Comparison of ENCODE assay signal across 19 cellular contexts in genomic region chr12:26233620-26234019, GRCh38. TPM values are rescaled to one million over a fixed set of nuclear protein-coding genes. Genes with fewer than 3 reads are reported as not detected.
DNase-seq lines count a peak whose midpoint lies in the region; ATAC-seq and TF ChIP-seq lines count a peak whose summit lies in the region.
"Had no signal": no experiment of that assay in that cellular context is flagged by ENCODE, and none has a peak within 500 bp of the region (broad histone marks: within the 10 kb centered on the region; RNA-seq: fewer than 3 reads in every experiment).

No MANE protein-coding gene starts in this region.

- TF ChIP-seq CTCF in CD4-positive, alpha-beta T cell (IDR thresholded peaks at IDR 0.05) = no peak

- H3K4me1 Mint-ChIP-seq in CD4-positive, alpha-beta T cell (ENCODE audit: low read depth) = no peaks in the 10 kb centered on the region
- H3K4me1 Mint-ChIP-seq: activated naive CD8-positive, alpha-beta T cell treated with anti-CD3 and anti-CD28 coated beads, Interleukin-2, amount 50 U/mL, for 24 hours; naive thymus-derived CD4-positive, alpha-beta T cell had no signal

- H3K36me3 ChIP-seq in muscle layer of colon (ENCODE audit: insufficient read depth, low read length) = no peaks in the 10 kb centered on the region
- H3K36me3 ChIP-seq: BLaER1, esophagus muscularis mucosa had no signal

- H3K27ac Mint-ChIP-seq in CD4-positive, alpha-beta T cell = no peak overlapping the region
- H3K27ac Mint-ChIP-seq: activated naive CD8-positive, alpha-beta T cell treated with anti-CD3 and anti-CD28 coated beads, Interleukin-2, amount 50 U/mL, for 24 hours; dendritic cell treated with granulocyte-macrophage colony-stimulating factor and Interleukin-4, amounts not matched to agents 40 ng/mL and 50 ng/mL, for 4 days; naive thymus-derived CD4-positive, alpha-beta T cell had no signal

- no peak overlapping the region for H3K4me3 Mint-ChIP-seq in CD4-positive, alpha-beta T cell
- H3K4me3 Mint-ChIP-seq: activated naive CD8-positive, alpha-beta T cell treated with anti-CD3 and anti-CD28 coated beads, Interleukin-2, amount 50 U/mL, for 24 hours; dendritic cell treated with granulocyte-macrophage colony-stimulating factor and Interleukin-4, amounts not matched to agents 40 ng/mL and 50 ng/mL, for 4 days; naive thymus-derived CD4-positive, alpha-beta T cell had no signal

- CTCF ChIA-PET in CD4-positive, alpha-beta T cell (lab: Charles Lee) = no interaction called here

- intact Hi-C loops in CD4-positive, alpha-beta T cell (cut with DNase I, micrococcal nuclease) = no loop called here

- H3K9me3 ChIP-seq in muscle layer of colon (ENCODE audit: low read length) = no peaks in the 10 kb centered on the region
- H3K9me3 ChIP-seq in CD4-positive, alpha-beta T cell (ENCODE audit: control insufficient read depth, low read length) = no peaks in the 10 kb centered on the region
- H3K9me3 ChIP-seq: BLaER1, esophagus muscularis mucosa had no signal

- DNase-seq in EH (ENCODE audit: low read depth) (peak; percentile 22), NCI-H524 (lab: John Stamatoyannopoulos, UW) (peak; percentile 74 to 87), cerebellar nuclear complex (lab: John Stamatoyannopoulos, UW) (peak; percentile 26 to 91), NCI-H526 treated with DMSO at 0.1 percent for 48 hours (lab: John Stamatoyannopoulos, UW) (no peak), AG20443 (ENCODE audit: low spot score) (no peak), NCI-H345 treated with DMSO at 0.1 percent for 48 hours (lab: John Stamatoyannopoulos, UW; ENCODE audit: unreplicated experiment) (no peak)
- DNase-seq in CD4-positive, alpha-beta T cell = no peak
- DNase-seq: activated CD4-positive, alpha-beta T cell treated with anti-CD3 and anti-CD28 coated beads, Interleukin-2, amount 50 U/mL, for 48 hours; activated naive CD8-positive, alpha-beta T cell treated with anti-CD3 and anti-CD28 coated beads, Interleukin-2, amount 50 U/mL, for 24 hours; activated T-cell treated with anti-CD3 and anti-CD28 coated beads, Interleukin-2, amount 50 U/mL, for 48 hours; DND-41; naive thymus-derived CD4-positive, alpha-beta T cell; NCI-H146; NCI-H748 treated with DMSO at 0.1 percent for 48 hours had no signal

- H3K4me1 ChIP-seq in muscle layer of colon (ENCODE audit: insufficient read depth, low read length) = peaks cover 10% of the 10 kb centered on the region
- H3K4me1 ChIP-seq: BLaER1 had no signal

- no peak overlapping the region for H3K9ac ChIP-seq in muscle layer of colon (ENCODE audit: low read length)
- H3K9ac ChIP-seq: BLaER1 had no signal

- POLR2A ChIA-PET in CD4-positive, alpha-beta T cell (lab: Charles Lee) = no interaction called here

- peaks cover 19% of the 10 kb centered on the region for H3K27me3 Mint-ChIP-seq in CD4-positive, alpha-beta T cell

- H3K27me3 ChIP-seq in muscle layer of colon (ENCODE audit: control insufficient read depth in 1 of 2, insufficient read depth in 2 of 2, low read length in 2 of 2) = no peaks in the 10 kb centered on the region
- H3K27me3 ChIP-seq in CD4-positive, alpha-beta T cell (ENCODE audit: control insufficient read depth, insufficient read depth, low read length) = peaks cover 10% of the 10 kb centered on the region
- H3K27me3 ChIP-seq: BLaER1, esophagus muscularis mucosa had no signal

- H3K9me3 Mint-ChIP-seq in CD4-positive, alpha-beta T cell = no peaks in the 10 kb centered on the region
- H3K9me3 Mint-ChIP-seq: activated naive CD8-positive, alpha-beta T cell treated with anti-CD3 and anti-CD28 coated beads, Interleukin-2, amount 50 U/mL, for 24 hours; dendritic cell treated with granulocyte-macrophage colony-stimulating factor and Interleukin-4, amounts not matched to agents 40 ng/mL and 50 ng/mL, for 4 days had no signal

- H3K27ac ChIP-seq in muscle layer of colon (ENCODE audit: low read depth, low read length) = peak overlapping the region; percentile 30
- no peak overlapping the region for H3K27ac ChIP-seq in CD4-positive, alpha-beta T cell (ENCODE audit: low read depth, low read length)
- H3K27ac ChIP-seq: BLaER1 had no signal

- H3K4me3 ChIP-seq in muscle layer of colon (ENCODE audit: low read depth in 1 of 2, low read length in 2 of 2) = no peak overlapping the region
- H3K4me3 ChIP-seq: BLaER1, esophagus muscularis mucosa had no signal

- H3K36me3 Mint-ChIP-seq in CD4-positive, alpha-beta T cell (ENCODE audit: low read depth) = no peaks in the 10 kb centered on the region
- H3K36me3 Mint-ChIP-seq: naive thymus-derived CD4-positive, alpha-beta T cell had no signal

- no peak for ATAC-seq in CD4-positive, alpha-beta T cell (ENCODE audit: poor library complexity)
- ATAC-seq: activated naive CD8-positive, alpha-beta T cell treated with anti-CD3 and anti-CD28 coated beads, Interleukin-2, amount 50 U/mL, for 24 hours; left lobe of liver; naive thymus-derived CD4-positive, alpha-beta T cell had no signal

RNA-seq across cellular contexts. Expression of gene SSPN, which starts 38.2 kb away (rescaled TPM):
- total RNA-seq in CD4-positive, alpha-beta T cell = not detected

Comparison
In these comparisons a context has a peak if more than half of its experiments do, and no peak if none do; other contexts are left out.
1. DNase-seq: peak in EH (single experiment), NCI-H524 (2 of 2) and cerebellar nuclear complex (2 of 2); none in NCI-H526 treated with DMSO at 0.1 percent for 48 hours (single experiment), AG20443 (single experiment), NCI-H345 treated with DMSO at 0.1 percent for 48 hours (single experiment) and CD4-positive, alpha-beta T cell (0 of 10).